ENCODE assay signal across 2 cellular contexts in genomic region chr6:8652710-8653109, GRCh38.
TF ChIP-seq lines count a peak whose summit lies in the region.

No MANE protein-coding gene starts in this region.

TF ChIP-seq in GM23338, 12 proteins besides CTCF, POLR2A, EP300 and RAD21 (continued from another document):
- TF ChIP-seq ZNF462 (CRISPR knock-in tag; IDR thresholded peaks at IDR 0.05) = no peak
- no peak for TF ChIP-seq NANOG (IDR thresholded peaks at IDR 0.05; ENCODE audit: borderline replicate concordance)
- no peak for TF ChIP-seq EZH2phosphoT487 (IDR thresholded peaks at IDR 0.05; ENCODE audit: unreplicated experiment)
- no peak for TF ChIP-seq POLR2AphosphoS5 (IDR thresholded peaks at IDR 0.05; ENCODE audit: low read depth)

TF ChIP-seq in WTC11, 78 proteins besides CTCF, POLR2A, EP300 and RAD21 (continued from another document):
- TF ChIP-seq CBFB (CRISPR knock-in tag; IDR thresholded peaks at IDR 0.05; ENCODE audit: low read depth) (no peak), TCF7 (CRISPR knock-in tag; IDR thresholded peaks at IDR 0.05; ENCODE audit: low read depth) (no peak)
TF ChIP-seq in WTC11: peak in this region for 0.
